Comparison of ENCODE assay signal across 8 cellular contexts in the genomic region with DNA sequence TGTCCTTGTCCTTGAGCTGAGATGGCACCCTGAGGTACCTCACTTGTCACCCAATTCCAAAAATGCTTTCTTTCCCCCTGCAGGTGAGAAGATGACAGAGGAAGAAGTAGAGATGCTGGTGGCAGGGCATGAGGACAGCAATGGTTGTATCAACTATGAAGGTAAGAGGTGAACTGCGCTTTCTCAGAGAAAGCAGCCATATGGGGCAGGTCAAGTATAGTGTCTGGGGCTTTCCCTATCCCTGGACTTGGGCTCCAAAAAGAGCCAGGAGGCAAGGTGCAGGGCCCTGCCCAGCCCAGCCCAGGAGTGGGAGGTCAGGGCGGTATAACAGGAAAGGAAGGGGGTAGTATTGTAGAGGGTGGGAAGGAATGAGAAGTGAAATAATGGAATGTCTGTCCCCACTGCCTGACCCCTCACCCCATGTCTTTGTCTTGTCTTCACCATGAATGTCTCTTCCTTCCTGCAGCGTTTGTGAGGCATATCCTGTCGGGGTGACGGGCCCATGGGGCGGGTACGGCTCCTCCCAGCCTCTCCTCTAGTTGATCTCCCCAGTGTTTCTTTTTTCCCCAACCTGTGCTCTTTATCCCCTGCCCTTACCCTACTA. TPM values are rescaled to one million over a fixed set of nuclear protein-coding genes. Genes with fewer than 3 reads are reported as not detected.
DNase-seq lines count a peak whose midpoint lies in the region; ATAC-seq and TF ChIP-seq lines count a peak whose summit lies in the region.

No MANE protein-coding gene starts in this region.

- peaks cover 24% of the 10 kb centered on the region for H3K4me1 ChIP-seq in HAP-1
- H3K4me1 ChIP-seq in thyroid gland, result peaks cover 24 to 33% of the 10 kb centered on the region in 2 donors

- H3K36me3 ChIP-seq in HAP-1 (replicated peaks), result peaks cover 60% of the 10 kb centered on the region
- peaks cover 54 to 57% of the 10 kb centered on the region in 2 donors for H3K36me3 ChIP-seq in thyroid gland

- no peaks in the 10 kb centered on the region for H3K27me3 ChIP-seq in HAP-1 (ENCODE audit: low read depth)
- no peaks in the 10 kb centered on the region for H3K27me3 ChIP-seq in thyroid gland

- H3K4me3 Mint-ChIP-seq in natural killer cell treated with Interleukin-12 subunit alpha and Interleukin-12 subunit beta and Interleukin-15 and Interleukin-18, amount 100 ng/mL, for 72 hours, result peak overlapping the region; percentile 100

- ATAC-seq in natural killer cell treated with Interleukin-12 subunit alpha and Interleukin-12 subunit beta and Interleukin-15 and Interleukin-18, amount 100 ng/mL, for 72 hours, result peak in 1 of 2 donors; percentile 70
- ATAC-seq in GM19035 (IDR thresholded peaks at IDR 0.05; ENCODE audit: unreplicated experiment), result no peak

- H3K4me3 ChIP-seq in HAP-1 (peak overlapping the region; percentile 87), thyroid gland (replicated peaks in 1 of 3) (peak overlapping the region in 2 of 3 donors; percentile 67 to 93)

- H3K9me3 ChIP-seq in HAP-1, result no peaks in the 10 kb centered on the region
- H3K9me3 ChIP-seq in thyroid gland, result no peaks in the 10 kb centered on the region

- intact Hi-C loops in thyroid gland (cut with DNase I), result no loop called here

- WGBS in thyroid gland, 2 donors, result 56 to 64% methylated on average over 7 of the region's 7 CpGs

- in situ Hi-C loops in HAP-1 (cut with MboI; ENCODE audit: low sequenced_read_pairs), result no loop called here

- TF ChIP-seq POLR2A in thyroid gland (IDR thresholded peaks at IDR 0.05), result no peak

- H3K36me3 Mint-ChIP-seq in natural killer cell treated with Interleukin-12 subunit alpha and Interleukin-12 subunit beta and Interleukin-15 and Interleukin-18, amount 100 ng/mL, for 72 hours, result peaks cover 35% of the 10 kb centered on the region

- H3K27ac ChIP-seq in thyroid gland, result peak overlapping the region; percentile 96 to 100 (median 99)

- peak overlapping the region; percentile 94 to 98 for H3K27ac Mint-ChIP-seq in natural killer cell treated with Interleukin-12 subunit alpha and Interleukin-12 subunit beta and Interleukin-15 and Interleukin-18, amount 100 ng/mL, for 72 hours

- H3K27me3 Mint-ChIP-seq in natural killer cell treated with Interleukin-12 subunit alpha and Interleukin-12 subunit beta and Interleukin-15 and Interleukin-18, amount 100 ng/mL, for 72 hours, result no peaks in the 10 kb centered on the region

- no peaks in the 10 kb centered on the region for H3K9me3 Mint-ChIP-seq in natural killer cell treated with Interleukin-12 subunit alpha and Interleukin-12 subunit beta and Interleukin-15 and Interleukin-18, amount 100 ng/mL, for 72 hours

- DNase-seq in HAP-1 (ENCODE audit: low spot score in 2 of 2), result no peak
- peak; percentile 45 for DNase-seq in activated CD4-positive, alpha-beta T cell treated with anti-CD3 and anti-CD28 coated beads for 1 hour
- peak; percentile 52 to 87 for DNase-seq in dermis microvascular lymphatic vessel endothelial cell (ENCODE audit: low read depth in 2 of 2)
- DNase-seq in natural killer cell treated with Interleukin-12 subunit alpha and Interleukin-12 subunit beta and Interleukin-15 and Interleukin-18, amount 100 ng/mL, for 72 hours (ENCODE audit: low spot score), result no peak
- DNase-seq in thyroid gland, result no peak
- DNase-seq in NCI-H187 (lab: John Stamatoyannopoulos, UW), result no peak
- DNase-seq in GM19240 (ENCODE audit: insufficient read length, low spot score), result no peak

- H3K4me1 Mint-ChIP-seq in natural killer cell treated with Interleukin-12 subunit alpha and Interleukin-12 subunit beta and Interleukin-15 and Interleukin-18, amount 100 ng/mL, for 72 hours (ENCODE audit: low read depth in 2 of 2), result peaks cover 42 to 50% of the 10 kb centered on the region in 2 donors

- TF ChIP-seq CTCF in thyroid gland (IDR thresholded peaks at IDR 0.05), result no peak

RNA-seq across cellular contexts. Expression of gene MYL6, which starts 2.1 kb away (rescaled TPM):
- total RNA-seq in dermis microvascular lymphatic vessel endothelial cell (2,234 and 2,594 TPM in 2 replicates), thyroid gland (1,000 to 10,000 TPM; 1,110 to 2,359 (median 1,915) TPM)
- total RNA-seq in natural killer cell treated with Interleukin-12 subunit alpha and Interleukin-12 subunit beta and Interleukin-15 and Interleukin-18, amount 100 ng/mL, for 72 hours, result 1,000 to 10,000 TPM; 1,441 to 1,555 TPM

RNA-seq across cellular contexts. Expression of gene MYL6B, which starts 7.9 kb away (rescaled TPM):
- 60.3 and 87.9 TPM in 2 replicates for total RNA-seq in dermis microvascular lymphatic vessel endothelial cell
- 10 to 100 TPM; 32.0 to 65.5 TPM for total RNA-seq in natural killer cell treated with Interleukin-12 subunit alpha and Interleukin-12 subunit beta and Interleukin-15 and Interleukin-18, amount 100 ng/mL, for 72 hours
- total RNA-seq in thyroid gland, result 100 to 1,000 TPM in 1 of 4 donors, 10 to 100 TPM in 3; 33.4 to 115 (median 48.1) TPM

RNA-seq across cellular contexts. Expression of gene SMARCC2, which starts 29.0 kb away (rescaled TPM):
- total RNA-seq in dermis microvascular lymphatic vessel endothelial cell (32.6 and 43.2 TPM in 2 replicates), thyroid gland (100 to 1,000 TPM in 1 of 4 donors, 10 to 100 TPM in 3; 76.5 to 101 (median 83.0) TPM)
- 100 to 1,000 TPM; 102 to 166 TPM for total RNA-seq in natural killer cell treated with Interleukin-12 subunit alpha and Interleukin-12 subunit beta and Interleukin-15 and Interleukin-18, amount 100 ng/mL, for 72 hours

RNA-seq across cellular contexts. Expression of gene ESYT1, which starts 32.2 kb away (rescaled TPM):
- total RNA-seq in dermis microvascular lymphatic vessel endothelial cell (320 and 356 TPM in 2 replicates), thyroid gland (10 to 100 TPM; 60.6 to 84.7 (median 68.7) TPM)
- 100 to 1,000 TPM in 1 of 2 donors, 10 to 100 TPM in 1; 89.3 to 120 TPM for total RNA-seq in natural killer cell treated with Interleukin-12 subunit alpha and Interleukin-12 subunit beta and Interleukin-15 and Interleukin-18, amount 100 ng/mL, for 72 hours

RNA-seq across cellular contexts. Expression of gene ZC3H10, which starts 42.2 kb away (rescaled TPM):
- total RNA-seq in dermis microvascular lymphatic vessel endothelial cell, result 2.7 and 3.3 TPM in 2 replicates
- total RNA-seq in natural killer cell treated with Interleukin-12 subunit alpha and Interleukin-12 subunit beta and Interleukin-15 and Interleukin-18, amount 100 ng/mL, for 72 hours, result 10 to 100 TPM; 11.4 to 14.9 TPM
- 1 to 10 TPM; 4.7 to 7.7 (median 5.6) TPM for total RNA-seq in thyroid gland

Comparison
In these comparisons a context has a peak if more than half of its experiments do, and no peak if none do; other contexts are left out.
1. DNase-seq: peak in activated CD4-positive, alpha-beta T cell treated with anti-CD3 and anti-CD28 coated beads for 1 hour (single experiment) and dermis microvascular lymphatic vessel endothelial cell (2 of 2); none in HAP-1 (0 of 2), natural killer cell treated with Interleukin-12 subunit alpha and Interleukin-12 subunit beta and Interleukin-15 and Interleukin-18, amount 100 ng/mL, for 72 hours (single experiment), thyroid gland (0 of 2), NCI-H187 (0 of 2) and GM19240 (single experiment).